In the genomic region with DNA sequence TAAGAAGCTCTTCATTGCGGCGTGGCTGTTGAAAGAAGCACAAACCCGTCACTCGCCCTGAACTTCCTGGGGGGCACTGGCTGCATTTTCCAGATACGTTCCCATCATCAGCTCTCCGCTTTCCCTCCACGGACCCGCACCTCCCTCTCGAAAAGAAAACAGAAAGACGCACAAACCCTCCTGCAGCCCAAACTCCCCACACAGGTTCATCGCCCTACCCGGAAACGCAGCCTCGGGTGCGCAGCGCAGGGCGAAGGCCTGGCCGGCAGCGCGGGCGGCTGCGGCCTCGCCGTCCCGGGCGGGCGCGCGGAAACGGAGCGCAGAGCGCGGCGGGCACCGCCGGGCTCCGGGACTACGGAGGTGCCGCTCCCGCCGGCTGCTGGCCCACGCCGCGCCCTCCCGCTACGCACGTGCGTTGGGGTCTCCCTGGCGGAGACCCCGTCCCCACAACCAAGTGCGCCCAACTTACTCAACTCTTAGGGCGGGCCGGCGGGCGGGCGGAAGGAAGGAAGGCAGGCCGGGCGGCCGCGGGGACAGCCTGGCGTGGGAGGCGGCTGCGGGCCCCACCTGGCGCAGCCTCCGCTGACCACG, we compare ENCODE assay signal across 8 cellular contexts. TPM values are rescaled to one million over a fixed set of nuclear protein-coding genes. Genes with fewer than 3 reads are reported as not detected.
DNase-seq lines count a peak whose midpoint lies in the region; ATAC-seq lines count a peak whose summit lies in the region.

No MANE protein-coding gene starts in this region.

- under 1% methylated on average over 66 of the region's 66 CpGs for WGBS in HUES64

- H3K4me3 Mint-ChIP-seq in activated CD4-positive, alpha-beta T cell treated with anti-CD3 and anti-CD28 coated beads, Interleukin-2, amount 10 ng/mL, durations not matched to agents 24 days and 14 days, result peak overlapping the region; percentile 97
- H3K4me3 Mint-ChIP-seq in memory B cell, result peak overlapping the region; percentile 99
- H3K4me3 Mint-ChIP-seq in stimulated activated naive B cell treated with anti-CD40 and anti-IgM and Interleukin-4, amounts not matched to agents 10 μg/mL and 1 μg/mL and 100 μg/mL, for 72 hours, result peak overlapping the region; percentile 94 to 99

- H3K4me1 ChIP-seq in HUES64 (ENCODE audit: insufficient read depth, low read length), result peaks cover 6% of the 10 kb centered on the region; the same call in 1 of the 2 replicates

- H3K27ac ChIP-seq in HUES64 (ENCODE audit: low read depth, low read length), result no peak overlapping the region

- intact Hi-C loops in activated CD4-positive, alpha-beta T cell treated with anti-CD3 and anti-CD28 coated beads, Interleukin-2, amount 10 ng/mL, durations not matched to agents 24 days and 14 days (cut with micrococcal nuclease), result loop anchor here (1.0 to 5.0 kb wide), 6 partner anchors 15 to 261 kb away; partner anchors contain the start of genes ARF5, GRM8 and SND1

- peak overlapping the region; percentile 97 for H3K4me3 ChIP-seq in HUES64 (ENCODE audit: low read length)

- no peaks in the 10 kb centered on the region for H3K9me3 ChIP-seq in HUES64 (ENCODE audit: insufficient read depth, low read depth, low read length)

- peaks cover 11% of the 10 kb centered on the region for H3K9me3 Mint-ChIP-seq in activated CD4-positive, alpha-beta T cell treated with anti-CD3 and anti-CD28 coated beads, Interleukin-2, amount 10 ng/mL, durations not matched to agents 24 days and 14 days
- no peaks in the 10 kb centered on the region for H3K9me3 Mint-ChIP-seq in memory B cell
- peaks cover 4 to 5% of the 10 kb centered on the region in 2 donors for H3K9me3 Mint-ChIP-seq in stimulated activated naive B cell treated with anti-CD40 and anti-IgM and Interleukin-4, amounts not matched to agents 10 μg/mL and 1 μg/mL and 100 μg/mL, for 72 hours

- peaks cover 50% of the 10 kb centered on the region for H3K4me1 Mint-ChIP-seq in activated CD4-positive, alpha-beta T cell treated with anti-CD3 and anti-CD28 coated beads, Interleukin-2, amount 10 ng/mL, durations not matched to agents 24 days and 14 days
- peaks cover 28% of the 10 kb centered on the region for H3K4me1 Mint-ChIP-seq in memory B cell
- H3K4me1 Mint-ChIP-seq in stimulated activated naive B cell treated with anti-CD40 and anti-IgM and Interleukin-4, amounts not matched to agents 10 μg/mL and 1 μg/mL and 100 μg/mL, for 72 hours, result peaks cover 29 to 55% of the 10 kb centered on the region in 2 donors

- H3K36me3 ChIP-seq in HUES64 (ENCODE audit: insufficient read depth, low read length), result peaks cover 21% of the 10 kb centered on the region; the same call in 1 of the 2 replicates

- peaks cover 70% of the 10 kb centered on the region for H3K27me3 ChIP-seq in HUES64 (ENCODE audit: insufficient read depth, low read length)

- peak overlapping the region; percentile 98 for H3K27ac Mint-ChIP-seq in activated CD4-positive, alpha-beta T cell treated with anti-CD3 and anti-CD28 coated beads, Interleukin-2, amount 10 ng/mL, durations not matched to agents 24 days and 14 days
- H3K27ac Mint-ChIP-seq in memory B cell, result peak overlapping the region; percentile 94
- peak overlapping the region; percentile 99 for H3K27ac Mint-ChIP-seq in stimulated activated naive B cell treated with anti-CD40 and anti-IgM and Interleukin-4, amounts not matched to agents 10 μg/mL and 1 μg/mL and 100 μg/mL, for 72 hours

- H3K36me3 Mint-ChIP-seq in activated CD4-positive, alpha-beta T cell treated with anti-CD3 and anti-CD28 coated beads, Interleukin-2, amount 10 ng/mL, durations not matched to agents 24 days and 14 days (ENCODE audit: low read depth), result peaks cover 45% of the 10 kb centered on the region
- peaks cover 17% of the 10 kb centered on the region for H3K36me3 Mint-ChIP-seq in memory B cell
- peaks cover 15 to 39% of the 10 kb centered on the region in 2 donors for H3K36me3 Mint-ChIP-seq in stimulated activated naive B cell treated with anti-CD40 and anti-IgM and Interleukin-4, amounts not matched to agents 10 μg/mL and 1 μg/mL and 100 μg/mL, for 72 hours

- ATAC-seq in GM21390 (IDR thresholded peaks at IDR 0.05; ENCODE audit: unreplicated experiment) (peak; percentile 45), memory B cell (ENCODE audit: low read depth) (peak; percentile 34)
- peak; percentile 38 to 45 for ATAC-seq in stimulated activated naive B cell treated with anti-CD40 and anti-IgM and Interleukin-4, amounts not matched to agents 10 μg/mL and 1 μg/mL and 100 μg/mL, for 72 hours (replicated peaks)

- H3K27me3 Mint-ChIP-seq in activated CD4-positive, alpha-beta T cell treated with anti-CD3 and anti-CD28 coated beads, Interleukin-2, amount 10 ng/mL, durations not matched to agents 24 days and 14 days, result no peaks in the 10 kb centered on the region
- no peaks in the 10 kb centered on the region for H3K27me3 Mint-ChIP-seq in memory B cell
- no peaks in the 10 kb centered on the region for H3K27me3 Mint-ChIP-seq in stimulated activated naive B cell treated with anti-CD40 and anti-IgM and Interleukin-4, amounts not matched to agents 10 μg/mL and 1 μg/mL and 100 μg/mL, for 72 hours

- DNase-seq in ELF-1 (ENCODE audit: low read depth, low spot score), result peak; percentile 32
- DNase-seq in activated CD4-positive, alpha-beta T cell treated with anti-CD3 and anti-CD28 coated beads, Interleukin-2, amount 10 ng/mL, durations not matched to agents 24 days and 14 days, result peak; percentile 90
- DNase-seq in ecto neural progenitor cell (ENCODE audit: low spot score), result peak; percentile 52
- DNase-seq in memory B cell (ENCODE audit: low spot score in 2 of 2), result peak; percentile 45 to 62
- peak; percentile 31 for DNase-seq in stimulated activated naive B cell treated with anti-CD40 and anti-IgM and Interleukin-4, amounts not matched to agents 10 μg/mL and 1 μg/mL and 100 μg/mL, for 72 hours
- DNase-seq in NCI-H524 (lab: John Stamatoyannopoulos, UW), result no peak

- H3K9ac ChIP-seq in HUES64 (ENCODE audit: low read depth, low read length), result peak overlapping the region; percentile 49

RNA-seq across cellular contexts. Expression of gene ZNF800, which starts 0.8 kb away (rescaled TPM):
- 4.7 TPM for polyA plus RNA-seq in HUES64 (2013, experiment 1 of 2)
- polyA plus RNA-seq in HUES64 (2013, experiment 2 of 2), result 4.9 TPM
- 40.9 and 42.2 TPM in 2 replicates for total RNA-seq in activated CD4-positive, alpha-beta T cell treated with anti-CD3 and anti-CD28 coated beads, Interleukin-2, amount 10 ng/mL, durations not matched to agents 24 days and 14 days

Comparison
In these comparisons a context has a peak if more than half of its experiments do, and no peak if none do; other contexts are left out.
1. DNase-seq: peak in ELF-1 (single experiment), activated CD4-positive, alpha-beta T cell treated with anti-CD3 and anti-CD28 coated beads, Interleukin-2, amount 10 ng/mL, durations not matched to agents 24 days and 14 days (single experiment), ecto neural progenitor cell (single experiment), memory B cell (2 of 2) and stimulated activated naive B cell treated with anti-CD40 and anti-IgM and Interleukin-4, amounts not matched to agents 10 μg/mL and 1 μg/mL and 100 μg/mL, for 72 hours (single experiment); none in NCI-H524 (0 of 2).
2. Peak in every context shown above with its lines, with median percentiles within 50 percentile points of each other: ATAC-seq, H3K27ac Mint-ChIP-seq and H3K4me3 Mint-ChIP-seq.